In genomic region chr6:27669798-27670301, GRCh38 we compare ENCODE assay signal across 10 cellular contexts.
A peak's percentile ranks its signal among the peaks of the same experiment; 100 is the strongest.
DNase-seq lines count a peak whose midpoint lies in the region; ATAC-seq and TF ChIP-seq lines count a peak whose summit lies in the region.
"Had no signal": no experiment of that assay in that cellular context is flagged by ENCODE, and none has a peak within 500 bp of the region (broad histone marks: within the 10 kb centered on the region; RNA-seq: fewer than 3 reads in every experiment).

No MANE protein-coding gene starts in this region.

- H3K27me3 ChIP-seq in breast epithelium (peaks cover 0 to 93% of the 10 kb centered on the region in 2 donors), SK-N-SH (ENCODE audit: insufficient read depth) (peaks cover 34% of the 10 kb centered on the region), fibroblast of lung (ENCODE audit: control insufficient read depth, insufficient read depth, low read length) (no peaks in the 10 kb centered on the region)

- no peak for ATAC-seq in stimulated activated naive CD8-positive, alpha-beta T cell treated with anti-CD3 and anti-CD28 coated beads, Interleukin-15, amount 100 ng/mL, for 72 hours

- H3K79me2 ChIP-seq in SK-N-SH (ENCODE audit: insufficient read depth) = no peaks in the 10 kb centered on the region
- no peaks in the 10 kb centered on the region for H3K79me2 ChIP-seq in fibroblast of lung (ENCODE audit: control insufficient read depth, insufficient read depth, low read length)

- BruUV-seq in MCF 10A (replicated peaks; lab: Mats Ljungman, UMichigan) = no TSS peak

- H3K4me3 ChIP-seq in breast epithelium (peak overlapping the region in 1 of 3 donors; percentile 41), SK-N-SH (ENCODE audit: low read depth in 2 of 2, low read length in 1 of 2) (peak overlapping the region; percentile 42 to 60), fibroblast of lung (replicated peaks in 1 of 4; ENCODE audit: control extremely low read depth in 1 of 4, insufficient read depth in 1 of 4, low read depth in 3 of 4, low read length in 4 of 4) (peak overlapping the region in 2 of 4 experiments; percentile 20 to 73)

- POLR2A ChIA-PET in MCF 10A (lab: Yijun Ruan, JAX) = interaction anchor here (0.6 to 4.0 kb wide), 15 partner anchors 11 to 374 kb away, joined by 3 to 34 read pairs (median 5); partner anchors contain the start of gene ZNF184
- POLR2A ChIA-PET in SK-N-SH (lab: Yijun Ruan, JAX) = no interaction called here

- peak; percentile 25 for DNase-seq in MCF 10A (ENCODE audit: unreplicated experiment)
- no peak for DNase-seq in breast epithelium (ENCODE audit: low spot score in 2 of 2)
- no peak for DNase-seq in SK-N-SH
- no peak for DNase-seq in fibroblast of lung (ENCODE audit: low read depth in 2 of 2)
- DNase-seq in stimulated activated naive CD8-positive, alpha-beta T cell treated with anti-CD3 and anti-CD28 coated beads, Interleukin-15, amount 100 ng/mL, for 72 hours = no peak
- DNase-seq in occipital lobe (lab: John Stamatoyannopoulos, UW) = no peak
- no peak for DNase-seq in ureter (ENCODE audit: low spot score)
- no peak for DNase-seq in A172 (ENCODE audit: low spot score)
- DNase-seq: activated CD8-positive, alpha-beta memory T cell treated with anti-CD3 and anti-CD28 coated beads for 24 hours; DND-41 had no signal

- H4K20me1 ChIP-seq in SK-N-SH (ENCODE audit: insufficient read depth) = no peaks in the 10 kb centered on the region
- H4K20me1 ChIP-seq in fibroblast of lung (ENCODE audit: control insufficient read depth, extremely low read depth, insufficient read depth, low read length) = no peaks in the 10 kb centered on the region

- H3K9me2 ChIP-seq in SK-N-SH = no peaks in the 10 kb centered on the region

- H3K4me2 ChIP-seq in SK-N-SH (peak overlapping the region; percentile 76), fibroblast of lung (ENCODE audit: extremely low read depth, insufficient read depth, low read length) (peak overlapping the region; percentile 51)

- TF ChIP-seq EP300 in SK-N-SH (IDR thresholded peaks at IDR 0.05; ENCODE audit: borderline replicate concordance in 1 of 2, low read depth in 1 of 2, low read length in 1 of 2) = no peak

- no peaks in the 10 kb centered on the region for H3K9me3 Mint-ChIP-seq in MCF 10A (ENCODE audit: unreplicated experiment)
- H3K9me3 Mint-ChIP-seq in stimulated activated naive CD8-positive, alpha-beta T cell treated with anti-CD3 and anti-CD28 coated beads, Interleukin-15, amount 100 ng/mL, for 72 hours = peaks cover 5 to 9% of the 10 kb centered on the region in 2 donors

- no peaks in the 10 kb centered on the region for H3K9me3 ChIP-seq in breast epithelium
- no peaks in the 10 kb centered on the region for H3K9me3 ChIP-seq in SK-N-SH
- H3K9me3 ChIP-seq in fibroblast of lung (ENCODE audit: control insufficient read depth, insufficient read depth, low read depth, low read length) = no peaks in the 10 kb centered on the region

- intact Hi-C loops in MCF 10A (cut with micrococcal nuclease) = loop anchor here (1.0 to 10.0 kb wide), 7 partner anchors 17 to 483 kb away; a partner anchor contains a TSS
- intact Hi-C loops in breast epithelium (cut with DNase I; ENCODE audit: low total_unique reads) = no loop called here

- CTCF ChIA-PET in MCF 10A (lab: Yijun Ruan, JAX) = interaction anchor here (0.7 to 1.7 kb wide), 8 partner anchors 9 to 1260 kb away, joined by 3 to 7 read pairs (median 3); no protein-coding TSS in a partner anchor
- CTCF ChIA-PET in SK-N-SH (lab: Yijun Ruan, JAX) = interaction anchor here (1.0 to 1.5 kb wide), 3 partner anchors 8 to 82 kb away, joined by 3 to 4 read pairs (median 3); no protein-coding TSS in a partner anchor

- H3K27ac Mint-ChIP-seq in MCF 10A (ENCODE audit: low read depth, unreplicated experiment) = no peak overlapping the region
- no peak overlapping the region for H3K27ac Mint-ChIP-seq in stimulated activated naive CD8-positive, alpha-beta T cell treated with anti-CD3 and anti-CD28 coated beads, Interleukin-15, amount 100 ng/mL, for 72 hours

- H3K27me3 Mint-ChIP-seq in MCF 10A (ENCODE audit: insufficient read depth, unreplicated experiment) = no peaks in the 10 kb centered on the region
- H3K27me3 Mint-ChIP-seq in stimulated activated naive CD8-positive, alpha-beta T cell treated with anti-CD3 and anti-CD28 coated beads, Interleukin-15, amount 100 ng/mL, for 72 hours = peaks cover 94% of the 10 kb centered on the region

- H3K36me3 Mint-ChIP-seq in MCF 10A (ENCODE audit: insufficient read depth, unreplicated experiment) = peaks cover 19% of the 10 kb centered on the region

- no peak for TF ChIP-seq POLR2A in breast epithelium (IDR thresholded peaks at IDR 0.05)

- H3F3A ChIP-seq in SK-N-SH (replicated peaks; ENCODE audit: insufficient read depth) = peaks cover 42% of the 10 kb centered on the region

- H3K4me3 Mint-ChIP-seq in MCF 10A (ENCODE audit: unreplicated experiment) = peak overlapping the region; percentile 76
- peak overlapping the region; percentile 72 to 79 for H3K4me3 Mint-ChIP-seq in stimulated activated naive CD8-positive, alpha-beta T cell treated with anti-CD3 and anti-CD28 coated beads, Interleukin-15, amount 100 ng/mL, for 72 hours

- no peak for TF ChIP-seq RAD21 in SK-N-SH (IDR thresholded peaks at IDR 0.05; ENCODE audit: low read length)

- H3K4me1 Mint-ChIP-seq in MCF 10A (ENCODE audit: insufficient read depth, unreplicated experiment) = peaks cover 12% of the 10 kb centered on the region
- H3K4me1 Mint-ChIP-seq in stimulated activated naive CD8-positive, alpha-beta T cell treated with anti-CD3 and anti-CD28 coated beads, Interleukin-15, amount 100 ng/mL, for 72 hours = peaks cover 53% of the 10 kb centered on the region

- H3K9ac ChIP-seq in SK-N-SH (no peak overlapping the region), fibroblast of lung (ENCODE audit: insufficient read depth, low read length) (no peak overlapping the region)

- peak overlapping the region; percentile 68; the same call in 1 of the 2 replicates for H2AFZ ChIP-seq in SK-N-SH (ENCODE audit: low read depth)
- H2AFZ ChIP-seq in fibroblast of lung (ENCODE audit: low read length) = no peak overlapping the region

- no peaks in the 10 kb centered on the region for H3K4me1 ChIP-seq in breast epithelium
- no peaks in the 10 kb centered on the region; a peak in 2 of 4 replicates for H3K4me1 ChIP-seq in SK-N-SH (ENCODE audit: control insufficient read depth in 1 of 2, insufficient read depth in 2 of 2, low read depth in 1 of 2, low read length in 1 of 2)
- no peaks in the 10 kb centered on the region for H3K4me1 ChIP-seq in fibroblast of lung (ENCODE audit: control insufficient read depth, extremely low read depth, insufficient read depth, low read length)

- TF ChIP-seq CTCF in MCF 10A (IDR thresholded peaks at IDR 0.05; ENCODE audit: unreplicated experiment) = no peak
- TF ChIP-seq CTCF in breast epithelium (IDR thresholded peaks at IDR 0.05) = no peak
- no peak for TF ChIP-seq CTCF in SK-N-SH (IDR thresholded peaks at IDR 0.05)
- no peak for TF ChIP-seq CTCF in fibroblast of lung (conservative IDR thresholded peaks at IDR 0.05 in 1 of 2, IDR thresholded peaks at IDR 0.05 in 1 of 2; ENCODE audit: low read depth in 1 of 2, low read length in 2 of 2)

- no peak overlapping the region for H3K27ac ChIP-seq in breast epithelium
- H3K27ac ChIP-seq in SK-N-SH (ENCODE audit: low read depth in 2 of 2, low read length in 1 of 2) = no peak overlapping the region
- no peak overlapping the region for H3K27ac ChIP-seq in fibroblast of lung (ENCODE audit: insufficient read depth, low read length)

- H3K36me3 ChIP-seq in breast epithelium = no peaks in the 10 kb centered on the region
- H3K36me3 ChIP-seq in SK-N-SH (replicated peaks in 1 of 2; ENCODE audit: control insufficient read depth in 1 of 2, insufficient read depth in 2 of 2, low read length in 1 of 2) = no peaks in the 10 kb centered on the region
- no peaks in the 10 kb centered on the region for H3K36me3 ChIP-seq in fibroblast of lung (ENCODE audit: control insufficient read depth, insufficient read depth, low read length)

- 4% methylated on average over 11 of the region's 11 CpGs for WGBS in SK-N-SH (ENCODE audit: low lambda C conversion rate)

TF ChIP-seq in SK-N-SH, 30 proteins besides CTCF, POLR2A, EP300 and RAD21:
- TF ChIP-seq YY1 (IDR thresholded peaks at IDR 0.05; ENCODE audit: low read depth) (no peak), IRF3 (IDR thresholded peaks at IDR 0.05; ENCODE audit: low read depth, low read length) (no peak), RXRA (IDR thresholded peaks at IDR 0.05; ENCODE audit: borderline replicate concordance, low read depth) (no peak), POLR2AphosphoS5 (IDR thresholded peaks at IDR 0.05; ENCODE audit: low read depth, low read length) (no peak), NFIC (IDR thresholded peaks at IDR 0.05; ENCODE audit: borderline replicate concordance) (no peak), SIN3A (IDR thresholded peaks at IDR 0.05; ENCODE audit: borderline replicate concordance, low read depth, low read length) (no peak), FOSL2 (IDR thresholded peaks at IDR 0.05; ENCODE audit: borderline replicate concordance, low read depth) (no peak), RFX5 (IDR thresholded peaks at IDR 0.05; ENCODE audit: low read length) (no peak), GABPA (IDR thresholded peaks at IDR 0.05; ENCODE audit: low read depth) (no peak), ELF1 (IDR thresholded peaks at IDR 0.05) (no peak), MXI1 (IDR thresholded peaks at IDR 0.05; ENCODE audit: low read depth, low read length) (no peak), FOXM1 (IDR thresholded peaks at IDR 0.05; ENCODE audit: low read depth) (no peak), GATA2 (CRISPR knock-in tag; IDR thresholded peaks at IDR 0.05) (no peak), TCF12 (IDR thresholded peaks at IDR 0.05) (no peak), FOXJ3 (CRISPR knock-in tag; IDR thresholded peaks at IDR 0.05) (no peak), RCOR1 (IDR thresholded peaks at IDR 0.05; ENCODE audit: low read length) (no peak), MEF2A (IDR thresholded peaks at IDR 0.05; ENCODE audit: borderline replicate concordance, low read depth) (no peak)
